In genomic region chr20:61784801-61785566, GRCh38 we compare ENCODE assay signal across 21 cellular contexts.
"Had no signal": no experiment of that assay in that cellular context is flagged by ENCODE, and none has a peak within 500 bp of the region (broad histone marks: within the 10 kb centered on the region; RNA-seq: fewer than 3 reads in every experiment).

No MANE protein-coding gene starts in this region.

- H3K4me1 Mint-ChIP-seq: endodermal cell had no signal

- H3K9me3 ChIP-seq: colonic mucosa, ovary, testis had no signal

- H3K4me3 ChIP-seq: colonic mucosa, hepatocyte, ovary, testis, tibial nerve had no signal

- H3K27ac ChIP-seq: colonic mucosa, hepatocyte, ovary, testis had no signal

- H3K27ac Mint-ChIP-seq: endodermal cell; naive thymus-derived CD4-positive, alpha-beta T cell; nephron progenitor cell; progenitor cell of endocrine pancreas; stimulated activated naive CD8-positive, alpha-beta T cell treated with anti-CD3 and anti-CD28 coated beads, Interleukin-15, Interleukin-2, amounts not matched to agents 100 ng/mL and 50 ng/mL, for 24 hours had no signal

- DNase-seq: cerebellar nuclear complex; colonic mucosa; dermis blood vessel endothelial cell; endodermal cell; erythroblast; foreskin melanocyte; head of caudate nucleus; kidney; left cardiac atrium; mammary epithelial cell; naive thymus-derived CD4-positive, alpha-beta T cell; nephron progenitor cell; ovary; right cardiac atrium; small intestine; stimulated activated CD4-positive, alpha-beta T cell treated with anti-CD3 and anti-CD28 coated beads, Interleukin-2, amount 100 ng/mL, for 48 hours; testis had no signal

- H3K27me3 Mint-ChIP-seq: stimulated activated naive CD8-positive, alpha-beta T cell treated with anti-CD3 and anti-CD28 coated beads, Interleukin-15, Interleukin-2, amounts not matched to agents 100 ng/mL and 50 ng/mL, for 24 hours had no signal

- ATAC-seq: left cardiac atrium; naive thymus-derived CD4-positive, alpha-beta T cell had no signal

- H3K4me1 ChIP-seq: colonic mucosa, testis had no signal

- H3K36me3 ChIP-seq: colonic mucosa, ovary, tibial nerve had no signal

- H2AFZ ChIP-seq: hepatocyte had no signal

- H3K4me2 ChIP-seq: hepatocyte had no signal

- H3K4me3 Mint-ChIP-seq: endodermal cell; naive thymus-derived CD4-positive, alpha-beta T cell; nephron progenitor cell; stimulated activated naive CD8-positive, alpha-beta T cell treated with anti-CD3 and anti-CD28 coated beads, Interleukin-15, Interleukin-2, amounts not matched to agents 100 ng/mL and 50 ng/mL, for 24 hours had no signal

- H3K27me3 ChIP-seq: colonic mucosa, hepatocyte, ovary, testis, tibial nerve had no signal
